11 cellular contexts compared by ENCODE assay signal in genomic region chr16:22814330-22815105, GRCh38. TPM values are rescaled to one million over a fixed set of nuclear protein-coding genes. Genes with fewer than 3 reads are reported as not detected.
A peak's percentile ranks its signal among the peaks of the same experiment; 100 is the strongest.
DNase-seq lines count a peak whose midpoint lies in the region; ATAC-seq and TF ChIP-seq lines count a peak whose summit lies in the region.
"Had no signal": no experiment of that assay in that cellular context is flagged by ENCODE, and none has a peak within 500 bp of the region (broad histone marks: within the 10 kb centered on the region; RNA-seq: fewer than 3 reads in every experiment).

No MANE protein-coding gene starts in this region.

- H3K4me1 ChIP-seq in right cardiac atrium (ENCODE audit: control insufficient read depth, insufficient read depth, low read length) (peaks cover 3% of the 10 kb centered on the region), parathyroid adenoma (no peaks in the 10 kb centered on the region)

- H3K9ac ChIP-seq in parathyroid adenoma: no peak overlapping the region

- H2AFZ ChIP-seq in parathyroid adenoma: peak overlapping the region; percentile 69

- no peaks in the 10 kb centered on the region for H3K9me3 ChIP-seq in WERI-Rb-1 (ENCODE audit: severe bottlenecking)
- no peaks in the 10 kb centered on the region for H3K9me3 ChIP-seq in right cardiac atrium (ENCODE audit: control insufficient read depth, low read length)
- H3K9me3 ChIP-seq in parathyroid adenoma (ENCODE audit: control insufficient read depth, low read length): no peaks in the 10 kb centered on the region

- intact Hi-C loops in right cardiac atrium (cut with DNase I): no loop called here
- intact Hi-C loops in activated T-helper 2 cell treated with anti-CD3 and anti-CD28 coated beads, Interferon-gamma antibody, Interleukin-2, Interleukin-4, amounts not matched to agents 10 μg/mL and 5 μg/mL and 100 μg/mL, durations not matched to agents 14 hours and 24 hours and 36 hours (cut with micrococcal nuclease): no loop called here

- no peak overlapping the region for H3K27ac ChIP-seq in WERI-Rb-1
- H3K27ac ChIP-seq in right cardiac atrium (ENCODE audit: low read length): no peak overlapping the region
- H3K27ac ChIP-seq in parathyroid adenoma: no peak overlapping the region

- H3K4me2 ChIP-seq in parathyroid adenoma (ENCODE audit: low read length): peak overlapping the region; percentile 47

- H3K36me3 ChIP-seq in WERI-Rb-1 (no peaks in the 10 kb centered on the region), parathyroid adenoma (ENCODE audit: control insufficient read depth, insufficient read depth, low read length) (no peaks in the 10 kb centered on the region)

- no peak overlapping the region for H3K27ac Mint-ChIP-seq in activated T-helper 2 cell treated with anti-CD3 and anti-CD28 coated beads, Interferon-gamma antibody, Interleukin-2, Interleukin-4, amounts not matched to agents 10 μg/mL and 5 μg/mL and 100 μg/mL, durations not matched to agents 14 hours and 24 hours and 36 hours
- H3K27ac Mint-ChIP-seq: activated naive CD8-positive, alpha-beta T cell treated with anti-CD3 and anti-CD28 coated beads for 36 hours; CD14-positive monocyte had no signal

- peak; percentile 27 to 52 for ATAC-seq in right cardiac atrium
- ATAC-seq in activated CD4-positive, CD25-positive, alpha-beta regulatory T cell treated with anti-CD3 and anti-CD28 coated beads, Interleukin-2, amount 50 U/mL, for 24 hours: no peak

- no peaks in the 10 kb centered on the region for H3K9me3 Mint-ChIP-seq in activated T-helper 2 cell treated with anti-CD3 and anti-CD28 coated beads, Interferon-gamma antibody, Interleukin-2, Interleukin-4, amounts not matched to agents 10 μg/mL and 5 μg/mL and 100 μg/mL, durations not matched to agents 14 hours and 24 hours and 36 hours

- TF ChIP-seq CTCF in WERI-Rb-1 (IDR thresholded peaks at IDR 0.05; ENCODE audit: low read depth, low read length) (no peak), parathyroid adenoma (IDR thresholded peaks at IDR 0.05) (no peak)

- WGBS in right cardiac atrium: 3% methylated on average over 82 of the region's 82 CpGs

- H3K27me3 ChIP-seq in WERI-Rb-1 (ENCODE audit: insufficient read depth, low read depth, severe bottlenecking) (peaks cover 18% of the 10 kb centered on the region), right cardiac atrium (ENCODE audit: control insufficient read depth, insufficient read depth) (no peaks in the 10 kb centered on the region), parathyroid adenoma (ENCODE audit: control insufficient read depth, insufficient read depth, low read length) (peaks cover 9% of the 10 kb centered on the region)

- peak overlapping the region; percentile 69 for H3K4me3 ChIP-seq in WERI-Rb-1 (ENCODE audit: low read depth, low read length)
- H3K4me3 ChIP-seq in right cardiac atrium (ENCODE audit: low read length): peak overlapping the region; percentile 15
- no peak overlapping the region for H3K4me3 ChIP-seq in parathyroid adenoma (ENCODE audit: low read depth, low read length)

- no peaks in the 10 kb centered on the region for H3K36me3 Mint-ChIP-seq in activated T-helper 2 cell treated with anti-CD3 and anti-CD28 coated beads, Interferon-gamma antibody, Interleukin-2, Interleukin-4, amounts not matched to agents 10 μg/mL and 5 μg/mL and 100 μg/mL, durations not matched to agents 14 hours and 24 hours and 36 hours (ENCODE audit: low read depth)
- H3K36me3 Mint-ChIP-seq: activated naive CD8-positive, alpha-beta T cell treated with anti-CD3 and anti-CD28 coated beads for 36 hours had no signal

- H3K79me2 ChIP-seq in parathyroid adenoma: no peaks in the 10 kb centered on the region

- peaks cover 31% of the 10 kb centered on the region for H3K27me3 Mint-ChIP-seq in activated T-helper 2 cell treated with anti-CD3 and anti-CD28 coated beads, Interferon-gamma antibody, Interleukin-2, Interleukin-4, amounts not matched to agents 10 μg/mL and 5 μg/mL and 100 μg/mL, durations not matched to agents 14 hours and 24 hours and 36 hours (ENCODE audit: low read depth)

- H3K4me3 Mint-ChIP-seq in activated T-helper 2 cell treated with anti-CD3 and anti-CD28 coated beads, Interferon-gamma antibody, Interleukin-2, Interleukin-4, amounts not matched to agents 10 μg/mL and 5 μg/mL and 100 μg/mL, durations not matched to agents 14 hours and 24 hours and 36 hours (ENCODE audit: low read depth): no peak overlapping the region
- H3K4me3 Mint-ChIP-seq: activated naive CD8-positive, alpha-beta T cell treated with anti-CD3 and anti-CD28 coated beads for 36 hours had no signal

- DNase-seq in DMS53 treated with DMSO at 0.1 percent for 48 hours (lab: John Stamatoyannopoulos, UW; ENCODE audit: unreplicated experiment) (peak; percentile 7), WERI-Rb-1 (peak; percentile 9), right cardiac atrium (peak; percentile 26 to 55 (median 52)), EL (no peak)
- DNase-seq in activated T-helper 2 cell treated with anti-CD3 and anti-CD28 coated beads, Interferon-gamma antibody, Interleukin-2, Interleukin-4, amounts not matched to agents 10 μg/mL and 5 μg/mL and 100 μg/mL, durations not matched to agents 14 hours and 24 hours and 36 hours (ENCODE audit: low spot score): no peak
- no peak for DNase-seq in activated CD4-positive, alpha-beta T cell treated with anti-CD3 and anti-CD28 coated beads, Interleukin-2, amount 50 U/mL, for 1 hour
- DNase-seq: activated CD4-positive, alpha-beta T cell treated with anti-CD3 and anti-CD28 coated beads for 4 hours had no signal

- peaks cover 3% of the 10 kb centered on the region for H3K4me1 Mint-ChIP-seq in activated T-helper 2 cell treated with anti-CD3 and anti-CD28 coated beads, Interferon-gamma antibody, Interleukin-2, Interleukin-4, amounts not matched to agents 10 μg/mL and 5 μg/mL and 100 μg/mL, durations not matched to agents 14 hours and 24 hours and 36 hours (ENCODE audit: low read depth)

RNA-seq across cellular contexts. Expression of gene HS3ST2, which starts 0.6 kb away (rescaled TPM):
- total RNA-seq in right cardiac atrium: 1 to 10 TPM in 1 of 4 donors, under 1 TPM in 3; 0.24 to 2.5 (median 0.82) TPM
- polyA plus RNA-seq in right cardiac atrium: 0.70 TPM
- not detected in 2 replicates for total RNA-seq in activated T-helper 2 cell treated with anti-CD3 and anti-CD28 coated beads, Interferon-gamma antibody, Interleukin-2, Interleukin-4, amounts not matched to agents 10 μg/mL and 5 μg/mL and 100 μg/mL, durations not matched to agents 14 hours and 24 hours and 36 hours
- total RNA-seq: activated naive CD8-positive, alpha-beta T cell treated with anti-CD3 and anti-CD28 coated beads for 36 hours had no signal
- polyA plus RNA-seq: CD14-positive monocyte had no signal

Comparison
In these comparisons a context has a peak if more than half of its experiments do, and no peak if none do; other contexts are left out.
1. DNase-seq: peak in DMS53 treated with DMSO at 0.1 percent for 48 hours (single experiment), WERI-Rb-1 (single experiment) and right cardiac atrium (3 of 3); none in EL (single experiment), activated T-helper 2 cell treated with anti-CD3 and anti-CD28 coated beads, Interferon-gamma antibody, Interleukin-2, Interleukin-4, amounts not matched to agents 10 μg/mL and 5 μg/mL and 100 μg/mL, durations not matched to agents 14 hours and 24 hours and 36 hours (single experiment) and activated CD4-positive, alpha-beta T cell treated with anti-CD3 and anti-CD28 coated beads, Interleukin-2, amount 50 U/mL, for 1 hour (single experiment).
2. ATAC-seq: peak in right cardiac atrium (2 of 2); none in activated CD4-positive, CD25-positive, alpha-beta regulatory T cell treated with anti-CD3 and anti-CD28 coated beads, Interleukin-2, amount 50 U/mL, for 24 hours (0 of 2).